7 cellular contexts compared by ENCODE assay signal in genomic region chr4:166763018-166763417, GRCh38.
"Had no signal": no experiment of that assay in that cellular context is flagged by ENCODE, and none has a peak within 500 bp of the region (broad histone marks: within the 10 kb centered on the region; RNA-seq: fewer than 3 reads in every experiment).

No MANE protein-coding gene starts in this region.

- DNase-seq: GDM1, GF-D8 had no signal

- FAIRE-seq: G401.6, GM12891, GM12892, GM18507, GM19239 had no signal
